1 cellular context compared by ENCODE assay signal in the genomic region with DNA sequence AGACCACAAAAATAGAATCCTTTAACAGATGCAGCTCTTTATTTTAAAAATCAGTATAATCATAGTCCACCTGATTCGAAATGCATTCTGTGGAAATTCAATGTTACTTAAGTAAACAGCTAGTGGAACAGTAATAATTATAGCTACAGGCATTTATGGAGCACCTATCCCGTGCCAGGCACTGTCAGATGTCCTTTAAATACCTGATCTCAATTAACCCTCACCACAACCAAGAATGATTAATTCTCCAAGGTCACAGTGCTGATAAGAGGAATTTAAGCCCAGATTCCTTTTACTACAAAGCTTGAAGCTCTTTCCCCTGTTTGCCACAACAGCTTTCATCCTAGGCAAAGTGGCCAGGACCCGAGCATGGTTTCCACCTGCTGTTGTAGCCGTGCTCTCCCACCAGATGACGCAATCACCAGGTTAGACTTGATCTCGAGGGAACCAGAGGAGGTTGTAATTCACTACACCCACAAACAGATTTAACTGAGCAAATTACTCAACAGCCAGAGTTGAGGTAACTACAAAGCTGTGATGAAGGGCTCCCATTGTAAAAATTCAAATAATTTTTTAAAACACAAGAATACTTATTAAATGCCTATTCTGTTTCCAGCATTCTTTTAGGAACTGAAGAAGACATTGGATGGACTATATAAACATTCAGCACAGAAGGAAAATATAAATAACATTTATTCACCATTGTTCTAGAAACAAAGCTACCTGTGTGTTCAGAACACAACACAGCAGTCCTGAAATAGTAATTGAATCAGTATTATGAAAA.
TF ChIP-seq lines count a peak whose summit lies in the region.

No MANE protein-coding gene starts in this region.

TF ChIP-seq in HepG2, 621 proteins besides CTCF, POLR2A, EP300 and RAD21 (continued from another document and continues in another):
- TF ChIP-seq, protein P1, sequence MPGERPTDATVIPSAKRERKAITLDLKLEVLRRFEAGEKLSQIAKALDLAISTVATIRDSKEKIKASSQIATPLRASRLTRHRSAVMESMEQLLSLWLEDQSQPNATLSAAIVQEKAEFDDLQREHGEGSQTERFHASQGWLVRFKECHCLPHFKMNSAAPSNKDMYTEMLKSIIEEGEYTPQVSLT (CRISPR knock-in tag; IDR thresholded peaks at IDR 0.05; ENCODE audit: borderline replicate concordance, low read depth): no peak
- TF ChIP-seq, protein P2, sequence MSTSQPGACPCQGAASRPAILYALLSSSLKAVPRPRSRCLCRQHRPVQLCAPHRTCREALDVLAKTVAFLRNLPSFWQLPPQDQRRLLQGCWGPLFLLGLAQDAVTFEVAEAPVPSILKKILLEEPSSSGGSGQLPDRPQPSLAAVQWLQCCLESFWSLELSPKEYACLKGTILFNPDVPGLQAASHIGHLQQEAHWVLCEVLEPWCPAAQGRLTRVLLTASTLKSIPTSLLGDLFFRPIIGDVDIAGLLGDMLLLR (CRISPR knock-in tag; IDR thresholded peaks at IDR 0.05): no peak
- TF ChIP-seq, protein P3, sequence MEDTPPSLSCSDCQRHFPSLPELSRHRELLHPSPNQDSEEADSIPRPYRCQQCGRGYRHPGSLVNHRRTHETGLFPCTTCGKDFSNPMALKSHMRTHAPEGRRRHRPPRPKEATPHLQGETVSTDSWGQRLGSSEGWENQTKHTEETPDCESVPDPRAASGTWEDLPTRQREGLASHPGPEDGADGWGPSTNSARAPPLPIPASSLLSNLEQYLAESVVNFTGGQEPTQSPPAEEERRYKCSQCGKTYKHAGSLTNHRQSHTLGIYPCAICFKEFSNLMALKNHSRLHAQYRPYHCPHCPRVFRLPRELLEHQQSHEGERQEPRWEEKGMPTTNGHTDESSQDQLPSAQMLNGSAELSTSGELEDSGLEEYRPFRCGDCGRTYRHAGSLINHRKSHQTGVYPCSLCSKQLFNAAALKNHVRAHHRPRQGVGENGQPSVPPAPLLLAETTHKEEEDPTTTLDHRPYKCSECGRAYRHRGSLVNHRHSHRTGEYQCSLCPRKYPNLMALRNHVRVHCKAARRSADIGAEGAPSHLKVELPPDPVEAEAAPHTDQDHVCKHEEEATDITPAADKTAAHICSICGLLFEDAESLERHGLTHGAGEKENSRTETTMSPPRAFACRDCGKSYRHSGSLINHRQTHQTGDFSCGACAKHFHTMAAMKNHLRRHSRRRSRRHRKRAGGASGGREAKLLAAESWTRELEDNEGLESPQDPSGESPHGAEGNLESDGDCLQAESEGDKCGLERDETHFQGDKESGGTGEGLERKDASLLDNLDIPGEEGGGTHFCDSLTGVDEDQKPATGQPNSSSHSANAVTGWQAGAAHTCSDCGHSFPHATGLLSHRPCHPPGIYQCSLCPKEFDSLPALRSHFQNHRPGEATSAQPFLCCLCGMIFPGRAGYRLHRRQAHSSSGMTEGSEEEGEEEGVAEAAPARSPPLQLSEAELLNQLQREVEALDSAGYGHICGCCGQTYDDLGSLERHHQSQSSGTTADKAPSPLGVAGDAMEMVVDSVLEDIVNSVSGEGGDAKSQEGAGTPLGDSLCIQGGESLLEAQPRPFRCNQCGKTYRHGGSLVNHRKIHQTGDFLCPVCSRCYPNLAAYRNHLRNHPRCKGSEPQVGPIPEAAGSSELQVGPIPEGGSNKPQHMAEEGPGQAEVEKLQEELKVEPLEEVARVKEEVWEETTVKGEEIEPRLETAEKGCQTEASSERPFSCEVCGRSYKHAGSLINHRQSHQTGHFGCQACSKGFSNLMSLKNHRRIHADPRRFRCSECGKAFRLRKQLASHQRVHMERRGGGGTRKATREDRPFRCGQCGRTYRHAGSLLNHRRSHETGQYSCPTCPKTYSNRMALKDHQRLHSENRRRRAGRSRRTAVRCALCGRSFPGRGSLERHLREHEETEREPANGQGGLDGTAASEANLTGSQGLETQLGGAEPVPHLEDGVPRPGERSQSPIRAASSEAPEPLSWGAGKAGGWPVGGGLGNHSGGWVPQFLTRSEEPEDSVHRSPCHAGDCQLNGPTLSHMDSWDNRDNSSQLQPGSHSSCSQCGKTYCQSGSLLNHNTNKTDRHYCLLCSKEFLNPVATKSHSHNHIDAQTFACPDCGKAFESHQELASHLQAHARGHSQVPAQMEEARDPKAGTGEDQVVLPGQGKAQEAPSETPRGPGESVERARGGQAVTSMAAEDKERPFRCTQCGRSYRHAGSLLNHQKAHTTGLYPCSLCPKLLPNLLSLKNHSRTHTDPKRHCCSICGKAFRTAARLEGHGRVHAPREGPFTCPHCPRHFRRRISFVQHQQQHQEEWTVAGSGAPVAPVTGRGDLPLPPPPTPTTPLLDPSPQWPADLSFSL (CRISPR knock-in tag; IDR thresholded peaks at IDR 0.05): no peak
- TF ChIP-seq AKAP8 (CRISPR knock-in tag; IDR thresholded peaks at IDR 0.05) (no peak), KLF13 (CRISPR knock-in tag; IDR thresholded peaks at IDR 0.05) (no peak), ERF (CRISPR knock-in tag; IDR thresholded peaks at IDR 0.05) (peak; percentile 68), GLI4 (CRISPR knock-in tag; IDR thresholded peaks at IDR 0.05; ENCODE audit: borderline replicate concordance) (no peak), NFYB (CRISPR knock-in tag; IDR thresholded peaks at IDR 0.05) (no peak), ZBTB42 (CRISPR knock-in tag; IDR thresholded peaks at IDR 0.05) (no peak), MXD4 (CRISPR knock-in tag; IDR thresholded peaks at IDR 0.05) (no peak), MTF2 (CRISPR knock-in tag; IDR thresholded peaks at IDR 0.05; ENCODE audit: borderline replicate concordance) (no peak), ZFP37 (CRISPR knock-in tag; IDR thresholded peaks at IDR 0.05; ENCODE audit: borderline replicate concordance) (no peak), ZNF331 (CRISPR knock-in tag; IDR thresholded peaks at IDR 0.05) (peak; percentile 46), ZNF747 (CRISPR knock-in tag; IDR thresholded peaks at IDR 0.05; ENCODE audit: borderline replicate concordance) (no peak), ZKSCAN5 (CRISPR knock-in tag; IDR thresholded peaks at IDR 0.05) (no peak), FOSL2 (CRISPR knock-in tag; IDR thresholded peaks at IDR 0.05) (peak; percentile 68), ZNF510 (CRISPR knock-in tag; IDR thresholded peaks at IDR 0.05; ENCODE audit: low read depth) (no peak), ESRRA (CRISPR knock-in tag; IDR thresholded peaks at IDR 0.05; ENCODE audit: low read depth) (no peak), ZNF530 (CRISPR knock-in tag; IDR thresholded peaks at IDR 0.05; ENCODE audit: low read depth) (no peak), ZNF543 (CRISPR knock-in tag; IDR thresholded peaks at IDR 0.05) (no peak), PCBP1 (IDR thresholded peaks at IDR 0.05; ENCODE audit: borderline replicate concordance, low read depth, low read length) (no peak), REXO4 (CRISPR knock-in tag; IDR thresholded peaks at IDR 0.05; ENCODE audit: borderline replicate concordance) (no peak)
- TF ChIP-seq, protein P4, sequence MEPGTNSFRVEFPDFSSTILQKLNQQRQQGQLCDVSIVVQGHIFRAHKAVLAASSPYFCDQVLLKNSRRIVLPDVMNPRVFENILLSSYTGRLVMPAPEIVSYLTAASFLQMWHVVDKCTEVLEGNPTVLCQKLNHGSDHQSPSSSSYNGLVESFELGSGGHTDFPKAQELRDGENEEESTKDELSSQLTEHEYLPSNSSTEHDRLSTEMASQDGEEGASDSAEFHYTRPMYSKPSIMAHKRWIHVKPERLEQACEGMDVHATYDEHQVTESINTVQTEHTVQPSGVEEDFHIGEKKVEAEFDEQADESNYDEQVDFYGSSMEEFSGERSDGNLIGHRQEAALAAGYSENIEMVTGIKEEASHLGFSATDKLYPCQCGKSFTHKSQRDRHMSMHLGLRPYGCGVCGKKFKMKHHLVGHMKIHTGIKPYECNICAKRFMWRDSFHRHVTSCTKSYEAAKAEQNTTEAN (CRISPR knock-in tag; conservative IDR thresholded peaks at IDR 0.05): no peak
- TF ChIP-seq, protein P5, sequence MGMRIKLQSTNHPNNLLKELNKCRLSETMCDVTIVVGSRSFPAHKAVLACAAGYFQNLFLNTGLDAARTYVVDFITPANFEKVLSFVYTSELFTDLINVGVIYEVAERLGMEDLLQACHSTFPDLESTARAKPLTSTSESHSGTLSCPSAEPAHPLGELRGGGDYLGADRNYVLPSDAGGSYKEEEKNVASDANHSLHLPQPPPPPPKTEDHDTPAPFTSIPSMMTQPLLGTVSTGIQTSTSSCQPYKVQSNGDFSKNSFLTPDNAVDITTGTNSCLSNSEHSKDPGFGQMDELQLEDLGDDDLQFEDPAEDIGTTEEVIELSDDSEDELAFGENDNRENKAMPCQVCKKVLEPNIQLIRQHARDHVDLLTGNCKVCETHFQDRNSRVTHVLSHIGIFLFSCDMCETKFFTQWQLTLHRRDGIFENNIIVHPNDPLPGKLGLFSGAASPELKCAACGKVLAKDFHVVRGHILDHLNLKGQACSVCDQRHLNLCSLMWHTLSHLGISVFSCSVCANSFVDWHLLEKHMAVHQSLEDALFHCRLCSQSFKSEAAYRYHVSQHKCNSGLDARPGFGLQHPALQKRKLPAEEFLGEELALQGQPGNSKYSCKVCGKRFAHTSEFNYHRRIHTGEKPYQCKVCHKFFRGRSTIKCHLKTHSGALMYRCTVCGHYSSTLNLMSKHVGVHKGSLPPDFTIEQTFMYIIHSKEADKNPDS (CRISPR knock-in tag; IDR thresholded peaks at IDR 0.05): no peak
- TF ChIP-seq, protein P6, sequence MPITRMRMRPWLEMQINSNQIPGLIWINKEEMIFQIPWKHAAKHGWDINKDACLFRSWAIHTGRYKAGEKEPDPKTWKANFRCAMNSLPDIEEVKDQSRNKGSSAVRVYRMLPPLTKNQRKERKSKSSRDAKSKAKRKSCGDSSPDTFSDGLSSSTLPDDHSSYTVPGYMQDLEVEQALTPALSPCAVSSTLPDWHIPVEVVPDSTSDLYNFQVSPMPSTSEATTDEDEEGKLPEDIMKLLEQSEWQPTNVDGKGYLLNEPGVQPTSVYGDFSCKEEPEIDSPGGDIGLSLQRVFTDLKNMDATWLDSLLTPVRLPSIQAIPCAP (CRISPR knock-in tag; IDR thresholded peaks at IDR 0.05; ENCODE audit: low read depth): no peak
- TF ChIP-seq, protein P7, sequence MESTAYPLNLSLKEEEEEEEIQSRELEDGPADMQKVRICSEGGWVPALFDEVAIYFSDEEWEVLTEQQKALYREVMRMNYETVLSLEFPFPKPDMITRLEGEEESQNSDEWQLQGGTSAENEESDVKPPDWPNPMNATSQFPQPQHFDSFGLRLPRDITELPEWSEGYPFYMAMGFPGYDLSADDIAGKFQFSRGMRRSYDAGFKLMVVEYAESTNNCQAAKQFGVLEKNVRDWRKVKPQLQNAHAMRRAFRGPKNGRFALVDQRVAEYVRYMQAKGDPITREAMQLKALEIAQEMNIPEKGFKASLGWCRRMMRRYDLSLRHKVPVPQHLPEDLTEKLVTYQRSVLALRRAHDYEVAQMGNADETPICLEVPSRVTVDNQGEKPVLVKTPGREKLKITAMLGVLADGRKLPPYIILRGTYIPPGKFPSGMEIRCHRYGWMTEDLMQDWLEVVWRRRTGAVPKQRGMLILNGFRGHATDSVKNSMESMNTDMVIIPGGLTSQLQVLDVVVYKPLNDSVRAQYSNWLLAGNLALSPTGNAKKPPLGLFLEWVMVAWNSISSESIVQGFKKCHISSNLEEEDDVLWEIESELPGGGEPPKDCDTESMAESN (CRISPR knock-in tag; conservative IDR thresholded peaks at IDR 0.05): no peak
- TF ChIP-seq, protein P8, sequence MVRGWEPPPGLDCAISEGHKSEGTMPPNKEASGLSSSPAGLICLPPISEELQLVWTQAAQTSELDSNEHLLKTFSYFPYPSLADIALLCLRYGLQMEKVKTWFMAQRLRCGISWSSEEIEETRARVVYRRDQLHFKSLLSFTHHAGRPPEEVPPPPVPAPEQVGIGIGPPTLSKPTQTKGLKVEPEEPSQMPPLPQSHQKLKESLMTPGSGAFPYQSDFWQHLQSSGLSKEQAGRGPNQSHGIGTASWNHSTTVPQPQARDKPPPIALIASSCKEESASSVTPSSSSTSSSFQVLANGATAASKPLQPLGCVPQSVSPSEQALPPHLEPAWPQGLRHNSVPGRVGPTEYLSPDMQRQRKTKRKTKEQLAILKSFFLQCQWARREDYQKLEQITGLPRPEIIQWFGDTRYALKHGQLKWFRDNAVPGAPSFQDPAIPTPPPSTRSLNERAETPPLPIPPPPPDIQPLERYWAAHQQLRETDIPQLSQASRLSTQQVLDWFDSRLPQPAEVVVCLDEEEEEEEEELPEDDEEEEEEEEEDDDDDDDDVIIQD (CRISPR knock-in tag; IDR thresholded peaks at IDR 0.05; ENCODE audit: low read depth): peak; percentile 48; the same call in 1 of the 2 replicates
- TF ChIP-seq, protein P9, sequence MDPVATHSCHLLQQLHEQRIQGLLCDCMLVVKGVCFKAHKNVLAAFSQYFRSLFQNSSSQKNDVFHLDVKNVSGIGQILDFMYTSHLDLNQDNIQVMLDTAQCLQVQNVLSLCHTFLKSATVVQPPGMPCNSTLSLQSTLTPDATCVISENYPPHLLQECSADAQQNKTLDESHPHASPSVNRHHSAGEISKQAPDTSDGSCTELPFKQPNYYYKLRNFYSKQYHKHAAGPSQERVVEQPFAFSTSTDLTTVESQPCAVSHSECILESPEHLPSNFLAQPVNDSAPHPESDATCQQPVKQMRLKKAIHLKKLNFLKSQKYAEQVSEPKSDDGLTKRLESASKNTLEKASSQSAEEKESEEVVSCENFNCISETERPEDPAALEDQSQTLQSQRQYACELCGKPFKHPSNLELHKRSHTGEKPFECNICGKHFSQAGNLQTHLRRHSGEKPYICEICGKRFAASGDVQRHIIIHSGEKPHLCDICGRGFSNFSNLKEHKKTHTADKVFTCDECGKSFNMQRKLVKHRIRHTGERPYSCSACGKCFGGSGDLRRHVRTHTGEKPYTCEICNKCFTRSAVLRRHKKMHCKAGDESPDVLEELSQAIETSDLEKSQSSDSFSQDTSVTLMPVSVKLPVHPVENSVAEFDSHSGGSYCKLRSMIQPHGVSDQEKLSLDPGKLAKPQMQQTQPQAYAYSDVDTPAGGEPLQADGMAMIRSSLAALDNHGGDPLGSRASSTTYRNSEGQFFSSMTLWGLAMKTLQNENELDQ (CRISPR knock-in tag; IDR thresholded peaks at IDR 0.05; ENCODE audit: borderline replicate concordance): no peak
- TF ChIP-seq, protein P10, sequence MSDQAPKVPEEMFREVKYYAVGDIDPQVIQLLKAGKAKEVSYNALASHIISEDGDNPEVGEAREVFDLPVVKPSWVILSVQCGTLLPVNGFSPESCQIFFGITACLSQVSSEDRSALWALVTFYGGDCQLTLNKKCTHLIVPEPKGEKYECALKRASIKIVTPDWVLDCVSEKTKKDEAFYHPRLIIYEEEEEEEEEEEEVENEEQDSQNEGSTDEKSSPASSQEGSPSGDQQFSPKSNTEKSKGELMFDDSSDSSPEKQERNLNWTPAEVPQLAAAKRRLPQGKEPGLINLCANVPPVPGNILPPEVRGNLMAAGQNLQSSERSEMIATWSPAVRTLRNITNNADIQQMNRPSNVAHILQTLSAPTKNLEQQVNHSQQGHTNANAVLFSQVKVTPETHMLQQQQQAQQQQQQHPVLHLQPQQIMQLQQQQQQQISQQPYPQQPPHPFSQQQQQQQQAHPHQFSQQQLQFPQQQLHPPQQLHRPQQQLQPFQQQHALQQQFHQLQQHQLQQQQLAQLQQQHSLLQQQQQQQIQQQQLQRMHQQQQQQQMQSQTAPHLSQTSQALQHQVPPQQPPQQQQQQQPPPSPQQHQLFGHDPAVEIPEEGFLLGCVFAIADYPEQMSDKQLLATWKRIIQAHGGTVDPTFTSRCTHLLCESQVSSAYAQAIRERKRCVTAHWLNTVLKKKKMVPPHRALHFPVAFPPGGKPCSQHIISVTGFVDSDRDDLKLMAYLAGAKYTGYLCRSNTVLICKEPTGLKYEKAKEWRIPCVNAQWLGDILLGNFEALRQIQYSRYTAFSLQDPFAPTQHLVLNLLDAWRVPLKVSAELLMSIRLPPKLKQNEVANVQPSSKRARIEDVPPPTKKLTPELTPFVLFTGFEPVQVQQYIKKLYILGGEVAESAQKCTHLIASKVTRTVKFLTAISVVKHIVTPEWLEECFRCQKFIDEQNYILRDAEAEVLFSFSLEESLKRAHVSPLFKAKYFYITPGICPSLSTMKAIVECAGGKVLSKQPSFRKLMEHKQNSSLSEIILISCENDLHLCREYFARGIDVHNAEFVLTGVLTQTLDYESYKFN (CRISPR knock-in tag; conservative IDR thresholded peaks at IDR 0.05): no peak
